ENCODE assay signal across 34 cellular contexts in the genomic region with DNA sequence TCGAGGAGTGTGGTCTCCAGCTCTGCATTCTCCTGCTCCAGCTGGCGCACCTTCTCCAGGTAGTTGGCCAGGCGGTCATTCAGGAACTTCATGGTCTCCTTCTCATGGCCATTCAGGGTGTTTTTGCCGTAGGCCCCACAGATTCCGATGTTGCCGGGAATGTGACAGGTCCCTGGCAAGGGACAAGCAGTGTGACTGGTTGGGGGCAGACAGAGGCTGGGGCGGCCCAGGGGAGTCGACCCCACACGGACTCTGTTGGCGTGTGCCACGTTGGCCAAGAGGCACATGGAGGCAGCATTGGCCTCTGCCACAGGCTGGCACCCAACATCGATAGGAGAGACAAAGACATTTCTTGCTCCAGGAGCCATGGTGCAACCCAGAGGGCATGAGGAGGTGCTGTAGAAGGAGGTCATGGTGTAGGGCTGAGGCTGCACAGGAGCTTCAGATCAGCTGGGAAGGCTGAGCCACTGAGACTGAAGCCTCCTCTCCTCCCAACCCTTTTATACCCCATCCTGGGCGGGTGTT. TPM values are rescaled to one million over a fixed set of nuclear protein-coding genes. Genes with fewer than 3 reads are reported as not detected.
"Had no signal": no experiment of that assay in that cellular context is flagged by ENCODE, and none has a peak within 500 bp of the region (broad histone marks: within the 10 kb centered on the region; RNA-seq: fewer than 3 reads in every experiment).

A gene (minus strand): TSS at position 475 of the 525 bp plus-strand sequence. CDS start 62 bp downstream, at position 413.

- H3K4me1 Mint-ChIP-seq: endodermal cell had no signal

- H3K27ac ChIP-seq: epithelial cell of prostate, esophagus squamous epithelium, gastrocnemius medialis, heart right ventricle, left lung, lower lobe of right lung had no signal

- FAIRE-seq: colon, endometrium, islet of Langerhans, keratinocyte had no signal

- H3K4me3 ChIP-seq: esophagus squamous epithelium, gastrocnemius medialis, heart right ventricle, left lung, lower lobe of right lung had no signal

- H3K4me3 Mint-ChIP-seq: dendritic cell treated with granulocyte-macrophage colony-stimulating factor and Interleukin-4, amounts not matched to agents 40 ng/mL and 50 ng/mL, for 4 days; effector memory CD8-positive, alpha-beta T cell; endodermal cell; mesothelial cell of epicardium had no signal

- H3K9me3 ChIP-seq: esophagus squamous epithelium, gastrocnemius medialis, heart right ventricle, left lung, lower lobe of right lung had no signal

- H3K27me3 ChIP-seq: esophagus squamous epithelium, gastrocnemius medialis, left lung had no signal

- ATAC-seq: effector memory CD8-positive, alpha-beta T cell; esophagus mucosa; gastrocnemius medialis; heart right ventricle; left cardiac atrium; left lung; left ventricle myocardium superior; lower lobe of right lung had no signal

- H3K27ac Mint-ChIP-seq: dendritic cell treated with granulocyte-macrophage colony-stimulating factor and Interleukin-4, amounts not matched to agents 40 ng/mL and 50 ng/mL, for 4 days; endodermal cell; mesothelial cell of epicardium had no signal

- H3K36me3 ChIP-seq: esophagus squamous epithelium, gastrocnemius medialis, heart right ventricle, left lung, lower lobe of right lung had no signal

- DNase-seq: cortex of kidney; effector CD8-positive, alpha-beta T cell; effector memory CD8-positive, alpha-beta T cell; endodermal cell; erythroblast; esophagus squamous epithelium; foreskin fibroblast; foreskin melanocyte; gastrocnemius medialis; glutamatergic neuron; head of caudate nucleus; heart right ventricle; hippocampal formation; left cardiac atrium; left lung; left ventricle myocardium superior; lower lobe of right lung; mesenchymal stem cell had no signal

- H3K36me3 Mint-ChIP-seq: mesothelial cell of epicardium had no signal

- H3K4me1 ChIP-seq: gastrocnemius medialis, heart right ventricle, left lung, lower lobe of right lung had no signal

RNA-seq across cellular contexts. Expression of the gene that starts here (rescaled TPM):
- total RNA-seq: dermis microvascular lymphatic vessel endothelial cell, endodermal cell, esophagus mucosa, esophagus squamous epithelium, gastrocnemius medialis, glomerular endothelial cell, heart right ventricle, kidney epithelial cell, left cardiac atrium, left lung, left ventricle myocardium superior, lower leg skin, lower lobe of right lung, lung microvascular endothelial cell, mesenteric fat pad, mesothelial cell of epicardium, mononuclear cell, mucosa of gallbladder had no signal
- polyA plus RNA-seq: heart right ventricle had no signal
